Comparison of ENCODE assay signal across 14 cellular contexts in genomic region chrX:153597351-153597750, GRCh38. TPM values are rescaled to one million over a fixed set of nuclear protein-coding genes. Genes with fewer than 3 reads are reported as not detected.
DNase-seq lines count a peak whose midpoint lies in the region; ATAC-seq and TF ChIP-seq lines count a peak whose summit lies in the region.
"Had no signal": no experiment of that assay in that cellular context is flagged by ENCODE, and none has a peak within 500 bp of the region (broad histone marks: within the 10 kb centered on the region; RNA-seq: fewer than 3 reads in every experiment).

No MANE protein-coding gene starts in this region.

- H3K4me3 Mint-ChIP-seq in activated T-cell treated with anti-CD3 and anti-CD28 coated beads, Interleukin-2, amount 50 U/mL, for 24 hours: peak overlapping the region; percentile 86
- peak overlapping the region; percentile 83 for H3K4me3 Mint-ChIP-seq in chondrocyte (ENCODE audit: unreplicated experiment)

- H3K4me1 Mint-ChIP-seq in activated T-cell treated with anti-CD3 and anti-CD28 coated beads, Interleukin-2, amount 50 U/mL, for 24 hours (ENCODE audit: low read depth): peaks cover 25% of the 10 kb centered on the region
- peaks cover 16% of the 10 kb centered on the region for H3K4me1 Mint-ChIP-seq in chondrocyte (ENCODE audit: low read depth)

- TF ChIP-seq CTCF in Panc1 (IDR thresholded peaks at IDR 0.05) (no peak), chondrocyte (IDR thresholded peaks at IDR 0.05) (no peak), spleen (IDR thresholded peaks at IDR 0.05 in 8 of 11, conservative IDR thresholded peaks at IDR 0.05 in 3 of 11) (no peak), adrenal gland (IDR thresholded peaks at IDR 0.05) (no peak)

- H3K27ac Mint-ChIP-seq in activated T-cell treated with anti-CD3 and anti-CD28 coated beads, Interleukin-2, amount 50 U/mL, for 24 hours: no peak overlapping the region
- no peak overlapping the region for H3K27ac Mint-ChIP-seq in chondrocyte (ENCODE audit: unreplicated experiment)

- H3K36me3 ChIP-seq in Panc1 (ENCODE audit: control insufficient read depth, insufficient read depth, low read length): no peaks in the 10 kb centered on the region
- H3K36me3 ChIP-seq in spleen: peaks cover 0 to 37% (median 17%) of the 10 kb centered on the region in 6 donors
- H3K36me3 ChIP-seq in adrenal gland (replicated peaks in 1 of 2): peaks cover 0 to 17% of the 10 kb centered on the region in 2 donors

- WGBS in spleen, 5 donors: 48 to 69% (median 61%) methylated on average over 2 to 3 of the region's 3 CpGs
- WGBS in adrenal gland, 4 donors: 74 to 94% (median 85%) methylated on average over 3 of the region's 3 CpGs

- H3K27ac ChIP-seq in Panc1 (ENCODE audit: low read length) (no peak overlapping the region; the same call in 1 of the 2 replicates), spleen (peak overlapping the region in 3 of 8 donors; percentile 23 to 87 (median 43)), adrenal gland (no peak overlapping the region)
- H3K27ac ChIP-seq: foreskin keratinocyte had no signal

- H3K9me3 ChIP-seq in Panc1 (ENCODE audit: control insufficient read depth, insufficient read depth, low read depth, low read length): no peaks in the 10 kb centered on the region
- H3K9me3 ChIP-seq in spleen: no peaks in the 10 kb centered on the region
- no peaks in the 10 kb centered on the region for H3K9me3 ChIP-seq in adrenal gland (replicated peaks in 1 of 3)

- intact Hi-C loops in Panc1 (cut with micrococcal nuclease; ENCODE audit: unreplicated experiment): no loop called here
- intact Hi-C loops in spleen (cut with DNase I; ENCODE audit: low total_unique reads): no loop called here
- intact Hi-C loops in adrenal gland (cut with DNase I): no loop called here

- TF ChIP-seq POLR2A in spleen (IDR thresholded peaks at IDR 0.05) (no peak), adrenal gland (IDR thresholded peaks at IDR 0.05) (no peak)

- no peak for DNase-seq in activated T-cell treated with anti-CD3 and anti-CD28 coated beads, Interleukin-2, amount 50 U/mL, for 24 hours
- no peak for DNase-seq in activated T-cell treated with anti-CD3 and anti-CD28 coated beads, Interleukin-2, amount 50 U/mL, for 48 hours
- DNase-seq in Panc1 (ENCODE audit: low read depth, low spot score) (no peak), chondrocyte (ENCODE audit: low spot score) (no peak), spleen (peak; percentile 12), NCI-H510A treated with DMSO at 0.1 percent for 48 hours (lab: John Stamatoyannopoulos, UW) (no peak), adrenal gland (no peak)
- DNase-seq: cortex of kidney; foreskin keratinocyte; kidney glomerular epithelial cell; NCI-H2029; stimulated activated CD4-positive, alpha-beta T cell treated with anti-CD3 and anti-CD28 coated beads, Interleukin-4, amount 100 ng/mL, for 1 hour; T-helper 9 cell had no signal

- H3K4me1 ChIP-seq in Panc1 (ENCODE audit: control insufficient read depth, insufficient read depth, low read length) (peaks cover 17% of the 10 kb centered on the region), spleen (peaks cover 6 to 55% (median 35%) of the 10 kb centered on the region in 6 donors), adrenal gland (replicated peaks in 1 of 2) (no peaks in the 10 kb centered on the region)
- H3K4me1 ChIP-seq: foreskin keratinocyte had no signal

- TSS peak; percentile 73 for BruUV-seq in Panc1 (replicated peaks; lab: Mats Ljungman, UMichigan)

- H3K27me3 Mint-ChIP-seq in activated T-cell treated with anti-CD3 and anti-CD28 coated beads, Interleukin-2, amount 50 U/mL, for 24 hours: peaks cover 38% of the 10 kb centered on the region
- no peaks in the 10 kb centered on the region for H3K27me3 Mint-ChIP-seq in chondrocyte (ENCODE audit: low read depth)

- peak overlapping the region; percentile 72 to 73; a peak in 2 of 4 replicates for H3K4me3 ChIP-seq in Panc1 (ENCODE audit: low read depth in 2 of 2, low read length in 2 of 2)
- peak overlapping the region in 1 of 8 donors; percentile 94 for H3K4me3 ChIP-seq in spleen
- no peak overlapping the region for H3K4me3 ChIP-seq in adrenal gland

- ATAC-seq in Panc1 (no peak), GM21515 (IDR thresholded peaks at IDR 0.05; ENCODE audit: unreplicated experiment) (no peak)
- ATAC-seq: foreskin keratinocyte had no signal

- POLR2A ChIA-PET in Panc1 (lab: Charles Lee): interaction anchor here (0.7 kb wide), 1 partner anchor 59 kb away, joined by 3 read pairs; no protein-coding TSS in a partner anchor

- no peaks in the 10 kb centered on the region for H3K9me3 Mint-ChIP-seq in activated T-cell treated with anti-CD3 and anti-CD28 coated beads, Interleukin-2, amount 50 U/mL, for 24 hours
- H3K9me3 Mint-ChIP-seq in chondrocyte (ENCODE audit: low read depth): no peaks in the 10 kb centered on the region

- H3K27me3 ChIP-seq in Panc1 (ENCODE audit: control insufficient read depth, insufficient read depth, low read length) (no peaks in the 10 kb centered on the region), spleen (replicated peaks in 1 of 7) (peaks cover 0 to 2% (median 0%) of the 10 kb centered on the region in 7 donors), adrenal gland (no peaks in the 10 kb centered on the region)
- H3K27me3 ChIP-seq: foreskin keratinocyte had no signal

- peaks cover 44% of the 10 kb centered on the region for H3K36me3 Mint-ChIP-seq in activated T-cell treated with anti-CD3 and anti-CD28 coated beads, Interleukin-2, amount 50 U/mL, for 24 hours (ENCODE audit: low read depth)
- H3K36me3 Mint-ChIP-seq in chondrocyte (ENCODE audit: low read depth): peaks cover 6% of the 10 kb centered on the region

- CTCF ChIA-PET in Panc1 (lab: Charles Lee): interaction anchor here (0.7 kb wide), 1 partner anchor 70 kb away, joined by 3 read pairs; no protein-coding TSS in a partner anchor

- in situ Hi-C loops in Panc1 (cut with HindIII; ENCODE audit: low pct_unique_long_range_greater_than_20kb, low sequenced_read_pairs): no loop called here

RNA-seq across cellular contexts. Expression of gene CCNQ, which starts 1.6 kb away (rescaled TPM):
- 42.1 TPM for total RNA-seq in Panc1 (2021; ENCODE audit: unreplicated experiment)
- polyA plus RNA-seq in Panc1 (2012; ENCODE audit: insufficient read length): 49.4 TPM
- 17.2 to 21.9 TPM (median 17.7 TPM) in 3 replicates for total RNA-seq in chondrocyte
- total RNA-seq in spleen: 10 to 100 TPM; 17.5 to 32.0 (median 21.7) TPM
- polyA plus RNA-seq in spleen: 10 to 100 TPM; 58.6 to 67.3 (median 59.6) TPM
- total RNA-seq in adrenal gland: 10 to 100 TPM; 13.2 to 36.7 (median 21.4) TPM
- 10 to 100 TPM; 18.7 to 48.5 (median 38.1) TPM for polyA plus RNA-seq in adrenal gland

RNA-seq across cellular contexts. Expression of gene DUSP9, which starts 49.7 kb away (rescaled TPM):
- total RNA-seq in Panc1 (2021; ENCODE audit: unreplicated experiment) (7.1 TPM), chondrocyte (0.13 to 0.77 TPM in 2 of 3 replicates, not detected in the other), spleen (under 1 TPM in 1 of 7 donors, not detected in 6; 0.17 TPM), adrenal gland (under 1 TPM in 5 of 8 donors, not detected in 3; 0.11 to 0.28 (median 0.23) TPM)
- polyA plus RNA-seq in Panc1 (2012; ENCODE audit: insufficient read length): 9.8 TPM
- polyA plus RNA-seq in spleen (under 1 TPM in 1 of 3 donors, not detected in 2; 0.09 TPM), adrenal gland (not detected)

Comparison
In these comparisons a context has a peak if more than half of its experiments do, and no peak if none do; other contexts are left out.
1. H3K4me3 ChIP-seq: peak in Panc1 (2 of 2); none in adrenal gland (0 of 4).